9 cellular contexts compared by ENCODE assay signal in the genomic region with DNA sequence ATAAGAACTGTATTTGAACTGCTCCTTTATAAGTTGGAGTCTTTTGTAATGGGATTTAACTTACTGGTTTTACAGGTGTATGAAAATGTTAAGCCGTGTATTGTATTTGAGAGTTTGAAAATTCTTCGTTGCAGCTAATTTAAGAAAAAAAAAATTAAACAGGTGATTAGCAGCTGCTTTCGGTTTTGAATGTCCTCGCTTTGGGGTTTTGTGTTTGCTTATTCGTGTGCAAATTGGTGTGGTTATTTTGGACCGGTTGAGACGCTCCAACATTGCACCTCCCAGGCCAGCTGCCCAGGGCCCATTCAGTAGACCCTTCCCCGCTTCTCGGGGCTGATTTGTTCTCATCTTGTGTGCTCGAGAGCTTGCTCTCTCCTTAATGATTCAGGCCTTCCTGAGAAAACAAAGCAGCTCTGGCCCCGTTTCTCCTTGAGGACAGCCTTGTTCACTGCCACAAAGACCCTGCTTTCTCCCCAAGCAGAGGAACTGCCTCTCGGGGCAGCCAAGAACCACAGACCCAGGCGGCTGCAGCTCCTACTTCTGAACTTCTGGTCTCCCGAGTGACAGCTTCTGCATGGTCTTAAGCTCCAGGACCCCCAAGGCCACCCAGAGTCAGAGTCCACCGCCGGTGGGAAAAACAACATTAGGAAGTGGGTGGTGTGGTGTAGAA.
DNase-seq lines count a peak whose midpoint lies in the region; ATAC-seq, FAIRE-seq and TF ChIP-seq lines count a peak whose summit lies in the region.
"Had no signal": no experiment of that assay in that cellular context is flagged by ENCODE, and none has a peak within 500 bp of the region (broad histone marks: within the 10 kb centered on the region; RNA-seq: fewer than 3 reads in every experiment).

No MANE protein-coding gene starts in this region.

- H3K9ac ChIP-seq in GM12878 (ENCODE audit: control insufficient read depth, insufficient read depth, low read length) (peak overlapping the region; percentile 79), neuronal stem cell (ENCODE audit: low read depth, low read length, poor library complexity) (peak overlapping the region; percentile 65), smooth muscle cell (ENCODE audit: low read depth) (no peak overlapping the region)

- peaks cover 1% of the 10 kb centered on the region for H3K79me1 ChIP-seq in neuronal stem cell (ENCODE audit: low read depth, low read length)

- TF ChIP-seq RAD21 in GM12878 (IDR thresholded peaks at IDR 0.05; ENCODE audit: insufficient read depth, low read depth, low read length): no peak

- peaks cover 53% of the 10 kb centered on the region for H3K79me2 ChIP-seq in GM12878 (ENCODE audit: control insufficient read depth, insufficient read depth, low read length)
- H3K79me2 ChIP-seq in smooth muscle cell (ENCODE audit: low read depth): peaks cover 32% of the 10 kb centered on the region

- H3K27ac ChIP-seq in 22Rv1 (peak overlapping the region; percentile 67), GM12878 (ENCODE audit: control insufficient read depth, insufficient read depth) (peak overlapping the region; percentile 96), neuronal stem cell (replicated peaks; ENCODE audit: low read length) (peak overlapping the region; percentile 89), smooth muscle cell (ENCODE audit: low read depth) (no peak overlapping the region)

- no peak overlapping the region for H3K23ac ChIP-seq in neuronal stem cell (ENCODE audit: low read depth, low read length, poor library complexity)

- TSS peak; percentile 93 for BruUV-seq in GM12878 (replicated peaks; lab: Mats Ljungman, UMichigan)

- H3K27me3 ChIP-seq in GM12878 (replicated peaks in 1 of 2; ENCODE audit: control insufficient read depth in 2 of 2, insufficient read depth in 2 of 2, low read length in 1 of 2) (no peaks in the 10 kb centered on the region), neuronal stem cell (ENCODE audit: control insufficient read depth in 3 of 3, insufficient read depth in 3 of 3, low read depth in 1 of 3, low read length in 3 of 3) (no peaks in the 10 kb centered on the region), smooth muscle cell (ENCODE audit: low read depth) (no peaks in the 10 kb centered on the region)

- ATAC-seq in GM18868 (IDR thresholded peaks at IDR 0.05; ENCODE audit: unreplicated experiment) (peak; percentile 39), HG03280 (IDR thresholded peaks at IDR 0.05; ENCODE audit: unreplicated experiment) (peak; percentile 58), GM12878 (peak; percentile 78)

- TF ChIP-seq CTCF in 22Rv1 (IDR thresholded peaks at IDR 0.05) (no peak), GM12878 (IDR thresholded peaks at IDR 0.05 in 2 of 3, conservative IDR thresholded peaks at IDR 0.05 in 1 of 3; ENCODE audit: control insufficient read depth in 2 of 3, extremely low read depth in 1 of 3, insufficient read depth in 1 of 3, low read depth in 3 of 3, low read length in 3 of 3) (no peak), smooth muscle cell (IDR thresholded peaks at IDR 0.05; ENCODE audit: borderline replicate concordance, insufficient read depth, poor library complexity, severe bottlenecking) (no peak)

- H3K36me3 ChIP-seq in GM12878 (ENCODE audit: control insufficient read depth in 2 of 2, insufficient read depth in 2 of 2, low read length in 1 of 2): no peaks in the 10 kb centered on the region; a peak in 1 of 4 replicates
- H3K36me3 ChIP-seq in neuronal stem cell (replicated peaks in 1 of 2; ENCODE audit: control insufficient read depth in 2 of 2, insufficient read depth in 2 of 2, low read length in 2 of 2): peaks cover 0 to 14% of the 10 kb centered on the region in 2 donors
- no peaks in the 10 kb centered on the region for H3K36me3 ChIP-seq in smooth muscle cell (ENCODE audit: low read depth)

- no peak for TF ChIP-seq POLR2A in GM12878 (IDR thresholded peaks at IDR 0.05; ENCODE audit: low read depth, low read length)

- H2BK15ac ChIP-seq in neuronal stem cell (ENCODE audit: low read length): no peak overlapping the region

- H4K91ac ChIP-seq in neuronal stem cell (ENCODE audit: low read depth, low read length, poor library complexity): peak overlapping the region; percentile 13

- H3K4me3 ChIP-seq in GM12878 (peak overlapping the region; percentile 40), neuronal stem cell (ENCODE audit: low read length in 2 of 2) (no peak overlapping the region), smooth muscle cell (no peak overlapping the region)

- SMC1A ChIA-PET in GM12878 (lab: Charles Lee; ENCODE audit: uncharacterized antibody, unreplicated experiment): interaction anchor here (0.6 to 9.0 kb wide), 28 partner anchors 8 to 391 kb away, joined by 3 to 141 read pairs (median 6); no protein-coding TSS in a partner anchor

- RAD21 ChIA-PET in GM12878 (lab: Charles Lee; ENCODE audit: unreplicated experiment): interaction anchor here (0.6 to 7.4 kb wide), 27 partner anchors 8 to 472 kb away, joined by 3 to 103 read pairs (median 5); a partner anchor contains a TSS

- H2AFZ ChIP-seq in GM12878 (ENCODE audit: control insufficient read depth, low read depth, low read length): no peak overlapping the region
- no peak overlapping the region for H2AFZ ChIP-seq in neuronal stem cell (ENCODE audit: low read length)
- H2AFZ ChIP-seq in smooth muscle cell (ENCODE audit: low read depth): no peak overlapping the region

- no peak overlapping the region for H4K8ac ChIP-seq in neuronal stem cell (ENCODE audit: low read depth, low read length)

- FAIRE-seq in GM12878 (lab: Jason Lieb, UNC): peak; percentile 62
- FAIRE-seq: colon had no signal

- DNase-seq in GM12878 (ENCODE audit: low read depth, low spot score) (no peak), neuronal stem cell (ENCODE audit: low spot score) (peak; percentile 46), GF-D8 (lab: John Stamatoyannopoulos, UW) (no peak), smooth muscle cell (lab: John Stamatoyannopoulos, UW; ENCODE audit: unreplicated experiment) (no peak)
- no peak for DNase-seq in activated CD8-positive, alpha-beta memory T cell treated with anti-CD3 and anti-CD28 coated beads, Interleukin-2, amount 50 U/mL, for 48 hours

- 8% methylated on average over 16 of the region's 16 CpGs for WGBS in GM12878 (ENCODE audit: insufficient coverage, insufficient replicate concordance, low lambda C conversion rate, missing lambda C conversion rate)
- WGBS in neuronal stem cell (ENCODE audit: extremely low coverage in 2 of 2, insufficient read length in 2 of 2, insufficient replicate concordance in 1 of 2), 2 donors: no CpG with 5 or more reads among the region's 16 CpGs
- WGBS in smooth muscle cell (ENCODE audit: low lambda C conversion rate): 86% methylated on average over 16 of the region's 16 CpGs

- H3K4me1 ChIP-seq in GM12878 (ENCODE audit: control insufficient read depth, insufficient read depth, low read length) (peaks cover 59% of the 10 kb centered on the region), neuronal stem cell (ENCODE audit: control insufficient read depth in 2 of 2, insufficient read depth in 1 of 2, low read depth in 1 of 2, low read length in 2 of 2) (peaks cover 18 to 29% of the 10 kb centered on the region in 2 donors), smooth muscle cell (ENCODE audit: low read depth) (peaks cover 22% of the 10 kb centered on the region)

- peak overlapping the region; percentile 30 for H2BK12ac ChIP-seq in neuronal stem cell (ENCODE audit: low read length)

- in situ Hi-C loops in GM12878 (cut with MboI): no loop called here

- H4K20me1 ChIP-seq in GM12878 (ENCODE audit: control insufficient read depth, insufficient read depth) (no peaks in the 10 kb centered on the region), smooth muscle cell (ENCODE audit: low read depth) (peaks cover 79% of the 10 kb centered on the region)

- H3K9me3 ChIP-seq in GM12878 (replicated peaks; ENCODE audit: control insufficient read depth, insufficient read depth, low read length) (no peaks in the 10 kb centered on the region), neuronal stem cell (replicated peaks in 1 of 2; ENCODE audit: control insufficient read depth in 2 of 2, insufficient read depth in 1 of 2, low read depth in 1 of 2, low read length in 2 of 2) (peaks cover 0 to 2% of the 10 kb centered on the region in 2 donors), smooth muscle cell (replicated peaks; ENCODE audit: low read depth) (no peaks in the 10 kb centered on the region)

- CTCF ChIA-PET in GM12878 (lab: Yijun Ruan, JAX): interaction anchor here (0.8 to 4.7 kb wide), 16 partner anchors 9 to 195 kb away, joined by 3 to 33 read pairs (median 4); no protein-coding TSS in a partner anchor

- no peak overlapping the region for H3K14ac ChIP-seq in neuronal stem cell (ENCODE audit: low read length)

- peak overlapping the region; percentile 66 for H3K18ac ChIP-seq in neuronal stem cell (ENCODE audit: low read length)

- H2BK5ac ChIP-seq in neuronal stem cell (ENCODE audit: low read length): peak overlapping the region; percentile 94

- no peaks in the 10 kb centered on the region for H3F3A ChIP-seq in smooth muscle cell (ENCODE audit: low read depth)

- no peak overlapping the region for H3K4ac ChIP-seq in neuronal stem cell (ENCODE audit: low read length)

- POLR2A ChIA-PET in GM12878 (lab: Charles Lee): interaction anchor here (0.6 to 7.9 kb wide), 11 partner anchors 12 to 112 kb away, joined by 3 to 80 read pairs (median 5); a partner anchor contains a TSS

- no peak overlapping the region for H2BK120ac ChIP-seq in neuronal stem cell (ENCODE audit: low read depth, low read length)

- H2AK5ac ChIP-seq in neuronal stem cell (ENCODE audit: low read depth, low read length): peak overlapping the region; percentile 7

- peak in 1 of 2 experiments; percentile 73; a peak in 1 of 4 replicates for TF ChIP-seq EP300 in GM12878 (IDR thresholded peaks at IDR 0.05; ENCODE audit: borderline replicate concordance in 1 of 2, control insufficient read depth in 1 of 2, low read depth in 2 of 2, low read length in 2 of 2)

- intact Hi-C loops in GM12878 (cut with micrococcal nuclease; ENCODE audit: unreplicated experiment): loop anchor here (1.0 to 5.0 kb wide), 7 partner anchors 9 to 106 kb away; a partner anchor contains a TSS

- peak overlapping the region; percentile 92 for H3K4me2 ChIP-seq in GM12878 (ENCODE audit: control insufficient read depth, insufficient read depth)
- H3K4me2 ChIP-seq in neuronal stem cell (ENCODE audit: insufficient read depth, low read length, poor library complexity, severe bottlenecking): no peak overlapping the region
- H3K4me2 ChIP-seq in smooth muscle cell: no peak overlapping the region

TF ChIP-seq in GM12878, 131 proteins besides CTCF, POLR2A, EP300 and RAD21 (continues in another document):
- TF ChIP-seq CHD1 (IDR thresholded peaks at IDR 0.05; ENCODE audit: low read depth, low read length) (peak; percentile 38; the same call in 1 of the 2 replicates), STAT3 (IDR thresholded peaks at IDR 0.05; ENCODE audit: low read depth, low read length) (0 out of 2 replicates have a peak, but pooled peaks have one; percentile 13), CBX5 (IDR thresholded peaks at IDR 0.05; ENCODE audit: low read depth) (peak; percentile 35; the same call in 1 of the 2 replicates), SMC3 (IDR thresholded peaks at IDR 0.05; ENCODE audit: borderline replicate concordance, low read length) (0 out of 2 replicates have a peak, but pooled peaks have one; percentile 19), NBN (IDR thresholded peaks at IDR 0.05) (0 out of 2 replicates have a peak, but pooled peaks have one; percentile 22)
